Comparison of ENCODE assay signal across 1 cellular context in the genomic region with DNA sequence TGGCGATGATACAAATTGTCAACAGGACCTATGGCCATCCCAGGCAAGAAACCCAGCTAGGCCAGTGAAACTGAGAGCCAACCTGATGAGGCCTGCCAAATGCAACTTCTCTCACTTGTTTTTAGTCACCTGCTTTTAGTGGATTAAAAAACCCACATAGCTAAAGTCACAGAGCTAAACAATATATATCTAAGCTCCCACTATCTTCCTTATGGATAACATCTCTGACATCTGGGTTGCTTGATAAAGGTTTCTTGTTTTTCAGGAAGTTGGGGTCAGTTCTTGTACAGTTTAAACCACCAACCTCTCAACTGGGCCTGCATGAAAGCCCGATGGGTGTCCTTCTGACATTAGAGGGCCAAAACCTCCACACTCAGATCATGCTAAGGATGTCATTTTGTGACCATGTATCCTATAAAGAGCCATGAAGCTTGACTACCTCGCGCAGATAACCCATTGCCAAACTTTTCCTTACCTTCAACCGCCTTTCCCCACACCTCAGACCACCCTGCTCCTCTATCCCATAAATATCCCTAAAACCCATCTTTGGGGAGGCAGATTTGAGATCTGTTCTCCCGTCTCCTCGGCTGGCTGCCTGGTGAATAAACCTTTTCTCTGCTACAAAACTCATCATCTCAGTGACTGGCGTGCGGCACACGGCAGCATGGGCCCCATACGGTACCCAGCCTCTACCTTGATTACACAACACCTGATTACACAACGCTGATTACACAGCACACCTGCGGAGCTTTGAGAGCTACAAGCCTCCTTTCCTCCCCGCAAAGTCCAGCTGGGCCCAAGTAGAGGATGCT.
A peak's percentile ranks its signal among the peaks of the same experiment; 100 is the strongest.
TF ChIP-seq lines count a peak whose summit lies in the region.

No MANE protein-coding gene starts in this region.

TF ChIP-seq in K562, 482 proteins besides CTCF, POLR2A, EP300 and RAD21 (continued from another document and continues in another):
- TF ChIP-seq PHF8 (IDR thresholded peaks at IDR 0.05; ENCODE audit: borderline replicate concordance, low read length), result no peak
- no peak for TF ChIP-seq ZNF76 (CRISPR knock-in tag; IDR thresholded peaks at IDR 0.05; ENCODE audit: borderline replicate concordance)
- no peak for TF ChIP-seq HMG20A (CRISPR knock-in tag; conservative IDR thresholded peaks at IDR 0.05)
- TF ChIP-seq, protein P1, sequence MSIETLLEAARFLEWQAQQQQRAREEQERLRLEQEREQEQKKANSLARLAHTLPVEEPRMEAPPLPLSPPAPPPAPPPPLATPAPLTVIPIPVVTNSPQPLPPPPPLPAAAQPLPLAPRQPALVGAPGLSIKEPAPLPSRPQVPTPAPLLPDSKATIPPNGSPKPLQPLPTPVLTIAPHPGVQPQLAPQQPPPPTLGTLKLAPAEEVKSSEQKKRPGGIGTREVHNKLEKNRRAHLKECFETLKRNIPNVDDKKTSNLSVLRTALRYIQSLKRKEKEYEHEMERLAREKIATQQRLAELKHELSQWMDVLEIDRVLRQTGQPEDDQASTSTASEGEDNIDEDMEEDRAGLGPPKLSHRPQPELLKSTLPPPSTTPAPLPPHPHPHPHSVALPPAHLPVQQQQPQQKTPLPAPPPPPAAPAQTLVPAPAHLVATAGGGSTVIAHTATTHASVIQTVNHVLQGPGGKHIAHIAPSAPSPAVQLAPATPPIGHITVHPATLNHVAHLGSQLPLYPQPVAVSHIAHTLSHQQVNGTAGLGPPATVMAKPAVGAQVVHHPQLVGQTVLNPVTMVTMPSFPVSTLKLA (conservative IDR thresholded peaks at IDR 0.05), result no peak; a peak in 1 of 4 replicates
- TF ChIP-seq, protein P2, sequence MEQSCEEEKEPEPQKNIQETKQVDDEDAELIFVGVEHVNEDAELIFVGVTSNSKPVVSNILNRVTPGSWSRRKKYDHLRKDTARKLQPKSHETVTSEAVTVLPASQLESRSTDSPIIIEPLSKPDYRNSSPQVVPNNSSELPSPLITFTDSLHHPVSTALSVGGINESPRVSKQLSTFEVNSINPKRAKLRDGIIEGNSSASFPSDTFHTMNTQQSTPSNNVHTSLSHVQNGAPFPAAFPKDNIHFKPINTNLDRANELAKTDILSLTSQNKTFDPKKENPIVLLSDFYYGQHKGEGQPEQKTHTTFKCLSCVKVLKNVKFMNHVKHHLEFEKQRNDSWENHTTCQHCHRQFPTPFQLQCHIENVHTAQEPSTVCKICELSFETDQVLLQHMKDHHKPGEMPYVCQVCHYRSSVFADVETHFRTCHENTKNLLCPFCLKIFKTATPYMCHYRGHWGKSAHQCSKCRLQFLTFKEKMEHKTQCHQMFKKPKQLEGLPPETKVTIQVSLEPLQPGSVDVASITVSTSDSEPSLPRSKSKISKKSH (CRISPR knock-in tag; IDR thresholded peaks at IDR 0.05), result no peak
- TF ChIP-seq, protein P3, sequence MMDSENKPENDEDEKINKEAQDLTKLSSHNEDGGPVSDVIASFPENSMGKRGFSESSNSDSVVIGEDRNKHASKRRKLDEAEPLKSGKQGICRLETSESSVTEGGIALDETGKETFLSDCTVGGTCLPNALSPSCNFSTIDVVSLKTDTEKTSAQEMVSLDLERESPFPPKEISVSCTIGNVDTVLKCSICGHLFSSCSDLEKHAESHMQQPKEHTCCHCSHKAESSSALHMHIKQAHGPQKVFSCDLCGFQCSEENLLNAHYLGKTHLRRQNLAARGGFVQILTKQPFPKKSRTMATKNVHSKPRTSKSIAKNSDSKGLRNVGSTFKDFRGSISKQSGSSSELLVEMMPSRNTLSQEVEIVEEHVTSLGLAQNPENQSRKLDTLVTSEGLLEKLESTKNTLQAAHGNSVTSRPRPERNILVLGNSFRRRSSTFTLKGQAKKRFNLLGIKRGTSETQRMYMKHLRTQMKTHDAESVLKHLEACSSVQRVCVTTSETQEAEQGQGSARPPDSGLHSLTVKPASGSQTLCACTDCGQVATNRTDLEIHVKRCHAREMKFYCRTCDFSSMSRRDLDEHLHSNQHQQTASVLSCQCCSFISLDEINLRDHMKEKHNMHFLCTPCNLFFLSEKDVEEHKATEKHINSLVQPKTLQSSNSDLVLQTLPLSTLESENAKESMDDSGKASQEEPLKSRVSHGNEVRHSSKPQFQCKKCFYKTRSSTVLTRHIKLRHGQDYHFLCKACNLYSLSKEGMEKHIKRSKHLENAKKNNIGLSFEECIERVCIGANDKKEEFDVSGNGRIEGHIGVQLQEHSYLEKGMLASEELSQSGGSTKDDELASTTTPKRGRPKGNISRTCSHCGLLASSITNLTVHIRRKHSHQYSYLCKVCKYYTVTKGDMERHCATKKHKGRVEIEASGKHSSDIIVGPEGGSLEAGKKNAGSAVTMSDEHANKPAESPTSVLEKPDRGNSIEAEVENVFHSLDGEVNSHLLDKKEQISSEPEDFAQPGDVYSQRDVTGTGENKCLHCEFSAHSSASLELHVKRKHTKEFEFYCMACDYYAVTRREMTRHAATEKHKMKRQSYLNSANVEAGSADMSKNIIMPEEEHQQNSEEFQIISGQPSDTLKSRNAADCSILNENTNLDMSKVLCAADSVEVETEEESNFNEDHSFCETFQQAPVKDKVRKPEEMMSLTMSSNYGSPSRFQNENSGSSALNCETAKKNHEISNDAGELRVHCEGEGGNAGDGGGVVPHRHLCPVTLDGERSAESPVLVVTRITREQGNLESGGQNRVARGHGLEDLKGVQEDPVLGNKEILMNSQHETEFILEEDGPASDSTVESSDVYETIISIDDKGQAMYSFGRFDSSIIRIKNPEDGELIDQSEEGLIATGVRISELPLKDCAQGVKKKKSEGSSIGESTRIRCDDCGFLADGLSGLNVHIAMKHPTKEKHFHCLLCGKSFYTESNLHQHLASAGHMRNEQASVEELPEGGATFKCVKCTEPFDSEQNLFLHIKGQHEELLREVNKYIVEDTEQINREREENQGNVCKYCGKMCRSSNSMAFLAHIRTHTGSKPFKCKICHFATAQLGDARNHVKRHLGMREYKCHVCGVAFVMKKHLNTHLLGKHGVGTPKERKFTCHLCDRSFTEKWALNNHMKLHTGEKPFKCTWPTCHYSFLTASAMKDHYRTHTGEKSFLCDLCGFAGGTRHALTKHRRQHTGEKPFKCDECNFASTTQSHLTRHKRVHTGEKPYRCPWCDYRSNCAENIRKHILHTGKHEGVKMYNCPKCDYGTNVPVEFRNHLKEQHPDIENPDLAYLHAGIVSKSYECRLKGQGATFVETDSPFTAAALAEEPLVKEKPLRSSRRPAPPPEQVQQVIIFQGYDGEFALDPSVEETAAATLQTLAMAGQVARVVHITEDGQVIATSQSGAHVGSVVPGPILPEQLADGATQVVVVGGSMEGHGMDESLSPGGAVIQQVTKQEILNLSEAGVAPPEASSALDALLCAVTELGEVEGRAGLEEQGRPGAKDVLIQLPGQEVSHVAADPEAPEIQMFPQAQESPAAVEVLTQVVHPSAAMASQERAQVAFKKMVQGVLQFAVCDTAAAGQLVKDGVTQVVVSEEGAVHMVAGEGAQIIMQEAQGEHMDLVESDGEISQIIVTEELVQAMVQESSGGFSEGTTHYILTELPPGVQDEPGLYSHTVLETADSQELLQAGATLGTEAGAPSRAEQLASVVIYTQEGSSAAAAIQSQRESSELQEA (IDR thresholded peaks at IDR 0.05; ENCODE audit: low read depth), result peak; percentile 36; the same call in 1 of the 2 replicates
- no peak for TF ChIP-seq MCM3 (IDR thresholded peaks at IDR 0.05)
- no peak for TF ChIP-seq U2AF1 (optimal IDR thresholded peaks at IDR 0.05; ENCODE audit: low read depth, low read length)
- TF ChIP-seq RCOR1 (IDR thresholded peaks at IDR 0.05; ENCODE audit: borderline replicate concordance in 1 of 2, low read depth in 2 of 2, low read length in 2 of 2), result peak in 1 of 2 experiments; percentile 15; a peak in 1 of 4 replicates
- TF ChIP-seq ZNF184 (CRISPR knock-in tag; IDR thresholded peaks at IDR 0.05), result no peak
- TF ChIP-seq HIVEP1 (CRISPR knock-in tag; IDR thresholded peaks at IDR 0.05), result no peak
- TF ChIP-seq ZNF778 (CRISPR knock-in tag; IDR thresholded peaks at IDR 0.05), result no peak
- TF ChIP-seq RBM17 (IDR thresholded peaks at IDR 0.05; ENCODE audit: borderline replicate concordance, low read depth, low read length), result no peak
- TF ChIP-seq ZKSCAN1 (IDR thresholded peaks at IDR 0.05; ENCODE audit: low read depth, low read length), result no peak
- TF ChIP-seq CC2D1A (IDR thresholded peaks at IDR 0.05), result peak; percentile 41; the same call in 1 of the 2 replicates
- TF ChIP-seq KDM5B (IDR thresholded peaks at IDR 0.05; ENCODE audit: insufficient replicate concordance, low read depth, low read length), result no peak
- TF ChIP-seq ZNF717 (CRISPR knock-in tag; IDR thresholded peaks at IDR 0.05), result no peak
- TF ChIP-seq MEIS2 (IDR thresholded peaks at IDR 0.05; ENCODE audit: partially characterized antibody), result no peak
- TF ChIP-seq ZFP36 (IDR thresholded peaks at IDR 0.05; ENCODE audit: low read depth, low read length, partially characterized antibody), result no peak
- no peak for TF ChIP-seq ZNF121 (CRISPR knock-in tag; conservative IDR thresholded peaks at IDR 0.05)
- no peak for TF ChIP-seq TGIF2 (CRISPR knock-in tag; IDR thresholded peaks at IDR 0.05)
- TF ChIP-seq, protein P4, sequence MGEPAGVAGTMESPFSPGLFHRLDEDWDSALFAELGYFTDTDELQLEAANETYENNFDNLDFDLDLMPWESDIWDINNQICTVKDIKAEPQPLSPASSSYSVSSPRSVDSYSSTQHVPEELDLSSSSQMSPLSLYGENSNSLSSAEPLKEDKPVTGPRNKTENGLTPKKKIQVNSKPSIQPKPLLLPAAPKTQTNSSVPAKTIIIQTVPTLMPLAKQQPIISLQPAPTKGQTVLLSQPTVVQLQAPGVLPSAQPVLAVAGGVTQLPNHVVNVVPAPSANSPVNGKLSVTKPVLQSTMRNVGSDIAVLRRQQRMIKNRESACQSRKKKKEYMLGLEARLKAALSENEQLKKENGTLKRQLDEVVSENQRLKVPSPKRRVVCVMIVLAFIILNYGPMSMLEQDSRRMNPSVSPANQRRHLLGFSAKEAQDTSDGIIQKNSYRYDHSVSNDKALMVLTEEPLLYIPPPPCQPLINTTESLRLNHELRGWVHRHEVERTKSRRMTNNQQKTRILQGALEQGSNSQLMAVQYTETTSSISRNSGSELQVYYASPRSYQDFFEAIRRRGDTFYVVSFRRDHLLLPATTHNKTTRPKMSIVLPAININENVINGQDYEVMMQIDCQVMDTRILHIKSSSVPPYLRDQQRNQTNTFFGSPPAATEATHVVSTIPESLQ (CRISPR knock-in tag; IDR thresholded peaks at IDR 0.05), result no peak
- no peak for TF ChIP-seq KLF13 (tag; IDR thresholded peaks at IDR 0.05; ENCODE audit: borderline replicate concordance, low read depth)
- 0 out of 2 replicates have a peak, but pooled peaks have one; percentile 45 for TF ChIP-seq DMBX1 (CRISPR knock-in tag; IDR thresholded peaks at IDR 0.05; ENCODE audit: borderline replicate concordance)
- no peak for TF ChIP-seq XRCC3 (IDR thresholded peaks at IDR 0.05)
- no peak; the same call in 1 of the 2 replicates for TF ChIP-seq SMAD3 (CRISPR knock-in tag; conservative IDR thresholded peaks at IDR 0.05)
- TF ChIP-seq HNRNPL (IDR thresholded peaks at IDR 0.05; ENCODE audit: low read depth, low read length), result no peak
- no peak; the same call in 1 of the 2 replicates for TF ChIP-seq ZNF197 (CRISPR knock-in tag; IDR thresholded peaks at IDR 0.05; ENCODE audit: low read depth)
- peak; percentile 48; the same call in 1 of the 2 replicates for TF ChIP-seq TEAD2 (tag; IDR thresholded peaks at IDR 0.05)
- TF ChIP-seq, protein P5, sequence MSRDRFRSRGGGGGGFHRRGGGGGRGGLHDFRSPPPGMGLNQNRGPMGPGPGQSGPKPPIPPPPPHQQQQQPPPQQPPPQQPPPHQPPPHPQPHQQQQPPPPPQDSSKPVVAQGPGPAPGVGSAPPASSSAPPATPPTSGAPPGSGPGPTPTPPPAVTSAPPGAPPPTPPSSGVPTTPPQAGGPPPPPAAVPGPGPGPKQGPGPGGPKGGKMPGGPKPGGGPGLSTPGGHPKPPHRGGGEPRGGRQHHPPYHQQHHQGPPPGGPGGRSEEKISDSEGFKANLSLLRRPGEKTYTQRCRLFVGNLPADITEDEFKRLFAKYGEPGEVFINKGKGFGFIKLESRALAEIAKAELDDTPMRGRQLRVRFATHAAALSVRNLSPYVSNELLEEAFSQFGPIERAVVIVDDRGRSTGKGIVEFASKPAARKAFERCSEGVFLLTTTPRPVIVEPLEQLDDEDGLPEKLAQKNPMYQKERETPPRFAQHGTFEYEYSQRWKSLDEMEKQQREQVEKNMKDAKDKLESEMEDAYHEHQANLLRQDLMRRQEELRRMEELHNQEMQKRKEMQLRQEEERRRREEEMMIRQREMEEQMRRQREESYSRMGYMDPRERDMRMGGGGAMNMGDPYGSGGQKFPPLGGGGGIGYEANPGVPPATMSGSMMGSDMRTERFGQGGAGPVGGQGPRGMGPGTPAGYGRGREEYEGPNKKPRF (IDR thresholded peaks at IDR 0.05; ENCODE audit: low read depth, low read length), result no peak
- TF ChIP-seq CBFA2T2 (conservative IDR thresholded peaks at IDR 0.05), result no peak
- no peak for TF ChIP-seq ZNF316 (IDR thresholded peaks at IDR 0.05)
- TF ChIP-seq POLR2G (IDR thresholded peaks at IDR 0.05; ENCODE audit: low read depth, low read length), result no peak
- TF ChIP-seq, protein P6, sequence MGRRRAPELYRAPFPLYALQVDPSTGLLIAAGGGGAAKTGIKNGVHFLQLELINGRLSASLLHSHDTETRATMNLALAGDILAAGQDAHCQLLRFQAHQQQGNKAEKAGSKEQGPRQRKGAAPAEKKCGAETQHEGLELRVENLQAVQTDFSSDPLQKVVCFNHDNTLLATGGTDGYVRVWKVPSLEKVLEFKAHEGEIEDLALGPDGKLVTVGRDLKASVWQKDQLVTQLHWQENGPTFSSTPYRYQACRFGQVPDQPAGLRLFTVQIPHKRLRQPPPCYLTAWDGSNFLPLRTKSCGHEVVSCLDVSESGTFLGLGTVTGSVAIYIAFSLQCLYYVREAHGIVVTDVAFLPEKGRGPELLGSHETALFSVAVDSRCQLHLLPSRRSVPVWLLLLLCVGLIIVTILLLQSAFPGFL (CRISPR knock-in tag; IDR thresholded peaks at IDR 0.05), result no peak
- TF ChIP-seq ZNF239 (CRISPR knock-in tag; IDR thresholded peaks at IDR 0.05), result no peak; the same call in 1 of the 2 replicates
- TF ChIP-seq, protein P7, sequence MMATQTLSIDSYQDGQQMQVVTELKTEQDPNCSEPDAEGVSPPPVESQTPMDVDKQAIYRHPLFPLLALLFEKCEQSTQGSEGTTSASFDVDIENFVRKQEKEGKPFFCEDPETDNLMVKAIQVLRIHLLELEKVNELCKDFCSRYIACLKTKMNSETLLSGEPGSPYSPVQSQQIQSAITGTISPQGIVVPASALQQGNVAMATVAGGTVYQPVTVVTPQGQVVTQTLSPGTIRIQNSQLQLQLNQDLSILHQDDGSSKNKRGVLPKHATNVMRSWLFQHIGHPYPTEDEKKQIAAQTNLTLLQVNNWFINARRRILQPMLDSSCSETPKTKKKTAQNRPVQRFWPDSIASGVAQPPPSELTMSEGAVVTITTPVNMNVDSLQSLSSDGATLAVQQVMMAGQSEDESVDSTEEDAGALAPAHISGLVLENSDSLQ (IDR thresholded peaks at IDR 0.05), result peak; percentile 15; the same call in 1 of the 2 replicates
- no peak for TF ChIP-seq ILF3 (IDR thresholded peaks at IDR 0.05; ENCODE audit: borderline replicate concordance)
- no peak for TF ChIP-seq MBD2 (IDR thresholded peaks at IDR 0.05; ENCODE audit: borderline replicate concordance, low read depth)
- TF ChIP-seq, protein P8, sequence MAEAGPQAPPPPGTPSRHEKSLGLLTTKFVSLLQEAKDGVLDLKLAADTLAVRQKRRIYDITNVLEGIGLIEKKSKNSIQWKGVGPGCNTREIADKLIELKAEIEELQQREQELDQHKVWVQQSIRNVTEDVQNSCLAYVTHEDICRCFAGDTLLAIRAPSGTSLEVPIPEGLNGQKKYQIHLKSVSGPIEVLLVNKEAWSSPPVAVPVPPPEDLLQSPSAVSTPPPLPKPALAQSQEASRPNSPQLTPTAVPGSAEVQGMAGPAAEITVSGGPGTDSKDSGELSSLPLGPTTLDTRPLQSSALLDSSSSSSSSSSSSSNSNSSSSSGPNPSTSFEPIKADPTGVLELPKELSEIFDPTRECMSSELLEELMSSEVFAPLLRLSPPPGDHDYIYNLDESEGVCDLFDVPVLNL (CRISPR knock-in tag; IDR thresholded peaks at IDR 0.05; ENCODE audit: low read depth), result no peak
- peak; percentile 49; the same call in 1 of the 2 replicates for TF ChIP-seq BACH1 (tag; IDR thresholded peaks at IDR 0.05)
- TF ChIP-seq E2F3 (CRISPR knock-in tag; IDR thresholded peaks at IDR 0.05), result no peak; the same call in 1 of the 2 replicates
- no peak for TF ChIP-seq ETV5 (CRISPR knock-in tag; IDR thresholded peaks at IDR 0.05; ENCODE audit: low read depth)
